In the genomic region with DNA sequence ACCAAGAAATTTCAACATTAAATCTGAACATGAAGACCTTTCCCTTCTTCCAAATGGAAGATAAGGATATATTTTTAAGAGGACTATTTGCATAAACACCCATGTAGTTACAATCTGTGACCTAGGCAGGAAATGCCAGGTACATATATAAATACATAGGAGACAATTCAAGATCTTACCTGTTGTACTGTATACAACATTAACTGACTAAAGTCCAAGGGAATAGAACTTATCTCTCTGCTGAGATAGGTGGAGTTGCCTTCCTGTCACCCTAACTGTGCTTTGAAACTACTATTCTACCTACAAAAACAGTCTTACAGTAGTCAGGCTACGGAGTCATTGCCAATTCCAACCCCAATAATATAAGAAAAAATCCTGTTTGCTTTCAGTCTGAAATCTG, we compare ENCODE assay signal across 28 cellular contexts.
"Had no signal": no experiment of that assay in that cellular context is flagged by ENCODE, and none has a peak within 500 bp of the region (broad histone marks: within the 10 kb centered on the region; RNA-seq: fewer than 3 reads in every experiment).

No MANE protein-coding gene starts in this region.

- H3K36me3 ChIP-seq: left ventricle myocardium inferior, ovary, sigmoid colon, tibial nerve had no signal

- FAIRE-seq: bronchial epithelial cell, colon, endometrium, urothelium cell line had no signal

- H3K4me3 ChIP-seq: esophagus squamous epithelium, heart right ventricle, left ventricle myocardium inferior, ovary, prostate gland, sigmoid colon, smooth muscle cell, stomach, suprapubic skin, tibial nerve had no signal

- ATAC-seq: activated T-cell treated with anti-CD3 and anti-CD28 coated beads, Interleukin-2, amount 50 U/mL, for 72 hours; heart right ventricle; naive thymus-derived CD4-positive, alpha-beta T cell; stimulated activated naive B cell treated with anti-CD40 and anti-IgM and Interleukin-4, amounts not matched to agents 10 μg/mL and 1 μg/mL and 100 μg/mL, for 72 hours had no signal

- H3K27me3 ChIP-seq: esophagus squamous epithelium, ovary, sigmoid colon, stomach, suprapubic skin, tibial nerve had no signal

- H3K27ac ChIP-seq: epithelial cell of prostate, esophagus squamous epithelium, heart right ventricle, left ventricle myocardium inferior, ovary, prostate gland, sigmoid colon, suprapubic skin, tibial nerve, WERI-Rb-1 had no signal

- H3K4me2 ChIP-seq: smooth muscle cell had no signal

- H3K9me3 ChIP-seq: esophagus squamous epithelium, ovary, prostate gland, sigmoid colon, stomach, suprapubic skin had no signal

- DNase-seq: activated CD4-positive, alpha-beta T cell treated with anti-CD3 and anti-CD28 coated beads, Interleukin-2, amount 10 ng/mL, durations not matched to agents 24 days and 14 days; activated CD4-positive, CD25-positive, alpha-beta regulatory T cell treated with anti-CD3 and anti-CD28 coated beads, Interleukin-2, amount 50 U/mL, for 72 hours; activated naive CD4-positive, alpha-beta T cell treated with Interleukin-2 at 50 U/mL for 16 hours; activated T-cell treated with anti-CD3 and anti-CD28 coated beads for 4 hours; activated T-cell treated with anti-CD3 and anti-CD28 coated beads, Interleukin-2, amount 50 U/mL, for 72 hours; anterior cingulate cortex; effector CD8-positive, alpha-beta T cell; esophagus squamous epithelium; foreskin melanocyte; heart right ventricle; left ventricle myocardium inferior; naive thymus-derived CD4-positive, alpha-beta T cell; ovary; retina; sigmoid colon; stimulated activated CD4-positive, alpha-beta T cell treated with anti-CD3 and anti-CD28 coated beads, Interleukin-1b, Interleukin-23, amount 100 ng/mL, for 48 hours; stimulated activated naive B cell treated with anti-CD40 and anti-IgM and Interleukin-4, amounts not matched to agents 10 μg/mL and 1 μg/mL and 100 μg/mL, for 72 hours; stomach; WERI-Rb-1 had no signal

- H3K4me1 ChIP-seq: left ventricle myocardium inferior, sigmoid colon, tibial nerve had no signal
